26 cellular contexts compared by ENCODE assay signal in the genomic region with DNA sequence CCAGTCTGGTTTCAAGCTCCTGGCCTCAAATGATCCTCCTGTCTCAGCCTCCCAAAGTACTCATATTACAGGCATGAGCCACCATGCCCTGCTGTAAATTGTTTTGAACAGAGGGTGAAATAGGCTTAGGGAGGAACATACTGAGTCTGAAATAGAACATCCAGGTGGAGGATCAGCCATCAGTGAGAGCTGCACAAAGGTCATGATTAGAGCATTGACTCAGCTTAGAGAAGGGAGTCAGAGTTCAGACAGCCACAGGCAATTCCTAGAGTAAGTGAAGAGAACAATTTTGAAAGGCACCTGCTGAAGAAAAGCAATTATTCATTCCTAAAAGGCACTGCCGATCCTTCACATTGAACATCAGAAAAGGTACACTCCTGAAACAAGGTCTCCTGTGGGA. TPM values are rescaled to one million over a fixed set of nuclear protein-coding genes. Genes with fewer than 3 reads are reported as not detected.
DNase-seq lines count a peak whose midpoint lies in the region; ATAC-seq, FAIRE-seq and TF ChIP-seq lines count a peak whose summit lies in the region.
"Had no signal": no experiment of that assay in that cellular context is flagged by ENCODE, and none has a peak within 500 bp of the region (broad histone marks: within the 10 kb centered on the region; RNA-seq: fewer than 3 reads in every experiment).

No MANE protein-coding gene starts in this region.

- DNase-seq in right lobe of liver, result no peak
- DNase-seq in HepG2 (ENCODE audit: low spot score), result no peak
- DNase-seq in left lobe of liver (ENCODE audit: low spot score), result no peak
- DNase-seq in sigmoid colon, result no peak
- no peak for DNase-seq in natural killer cell
- DNase-seq: 8988T; ACHN; BE2C; C1 segment of cervical spinal cord; CD4-positive, alpha-beta memory T cell; CD4-positive, CD25-positive, alpha-beta regulatory T cell; CD8-positive, alpha-beta memory T cell; COR-L47; DMS 273 treated with DMSO at 0.1 percent for 48 hours; DMS153; DMS53; DMS79; DND-41; EL; GDM1 had no signal

- no peak overlapping the region for H2AFZ ChIP-seq in HepG2 (ENCODE audit: low read length)

- no TSS peak for BruUV-seq in HepG2 (replicated peaks; lab: Mats Ljungman, UMichigan)

- no peak overlapping the region for H3K4me2 ChIP-seq in HepG2 (ENCODE audit: low read depth, low read length)
- H3K4me2 ChIP-seq: BLaER1 had no signal

- H3K9ac ChIP-seq in HepG2 (ENCODE audit: insufficient read depth, low read depth, low read length), result no peak overlapping the region
- H3K9ac ChIP-seq: BLaER1 had no signal

- no peak for TF ChIP-seq RAD21 in HepG2 (CRISPR knock-in tag; IDR thresholded peaks at IDR 0.05)

- no peaks in the 10 kb centered on the region for H3K4me1 Mint-ChIP-seq in natural killer cell
- H3K4me1 Mint-ChIP-seq: CD14-positive monocyte; CD4-positive, alpha-beta memory T cell; CD4-positive, CD25-positive, alpha-beta regulatory T cell; CD8-positive, alpha-beta memory T cell had no signal

- CTCF ChIA-PET in HepG2 (lab: Yijun Ruan, JAX; ENCODE audit: low intra/inter-chr PET ratio, low total read pairs), result no interaction called here

- POLR2A ChIA-PET in HepG2 (lab: Yijun Ruan, JAX), result no interaction called here

- H3K4me3 ChIP-seq in right lobe of liver (no peak overlapping the region), HepG2 (replicated peaks in 1 of 3; ENCODE audit: insufficient read depth in 1 of 3, low read depth in 2 of 3, low read length in 3 of 3) (no peak overlapping the region), sigmoid colon (no peak overlapping the region)
- H3K4me3 ChIP-seq: BLaER1, GM12878 had no signal

- H3K27ac Mint-ChIP-seq in natural killer cell, result no peak overlapping the region
- H3K27ac Mint-ChIP-seq: CD14-positive monocyte; CD4-positive, alpha-beta memory T cell; CD4-positive, CD25-positive, alpha-beta regulatory T cell had no signal

- no peaks in the 10 kb centered on the region for H3K9me3 Mint-ChIP-seq in natural killer cell

- ATAC-seq in right lobe of liver, result peak in 3 of 4 donors; percentile 55 to 83 (median 59)
- no peak for ATAC-seq in HepG2
- peak; percentile 70 for ATAC-seq in left lobe of liver
- ATAC-seq in natural killer cell, result no peak
- ATAC-seq: GM12878 had no signal

- no peaks in the 10 kb centered on the region for H3K36me3 Mint-ChIP-seq in natural killer cell
- H3K36me3 Mint-ChIP-seq: CD14-positive monocyte; CD4-positive, alpha-beta memory T cell; CD4-positive, CD25-positive, alpha-beta regulatory T cell; CD8-positive, alpha-beta memory T cell had no signal

- FAIRE-seq in HepG2 (lab: Jason Lieb, UNC), result no peak
- FAIRE-seq: A204.1, GM12878, GM12892, GM18507 had no signal

- H3K4me1 ChIP-seq in right lobe of liver (no peaks in the 10 kb centered on the region), HepG2 (ENCODE audit: insufficient read depth, low read length) (no peaks in the 10 kb centered on the region), sigmoid colon (no peaks in the 10 kb centered on the region)
- H3K4me1 ChIP-seq: BLaER1 had no signal

- in situ Hi-C loops in HepG2 (cut with HindIII; ENCODE audit: extremely low pct_ligation_motif_present, low pct_unique_long_range_greater_than_20kb), result no loop called here

- H3K9me3 ChIP-seq in right lobe of liver, result no peaks in the 10 kb centered on the region
- no peaks in the 10 kb centered on the region for H3K9me3 ChIP-seq in HepG2 (ENCODE audit: low read length)
- H3K9me3 ChIP-seq in sigmoid colon, result no peaks in the 10 kb centered on the region
- H3K9me3 ChIP-seq: BE2C, BLaER1 had no signal

- no peaks in the 10 kb centered on the region for H4K20me1 ChIP-seq in HepG2 (ENCODE audit: insufficient read depth, low read length)
- H4K20me1 ChIP-seq: BLaER1 had no signal

- no peak overlapping the region for H3K27ac ChIP-seq in right lobe of liver
- no peak overlapping the region for H3K27ac ChIP-seq in HepG2 (ENCODE audit: extremely low read length, insufficient read depth, low read length)
- H3K27ac ChIP-seq in sigmoid colon, result no peak overlapping the region
- H3K27ac ChIP-seq: BLaER1 had no signal

- no peaks in the 10 kb centered on the region for H3K27me3 ChIP-seq in right lobe of liver
- no peaks in the 10 kb centered on the region for H3K27me3 ChIP-seq in HepG2 (ENCODE audit: control insufficient read depth in 1 of 2, insufficient read depth in 2 of 2, low read length in 2 of 2)
- no peaks in the 10 kb centered on the region for H3K27me3 ChIP-seq in sigmoid colon
- H3K27me3 ChIP-seq: BE2C, BLaER1 had no signal

- TF ChIP-seq EP300 in HepG2 (IDR thresholded peaks at IDR 0.05; ENCODE audit: low read depth in 2 of 2, low read length in 2 of 2), result no peak
- no peak for TF ChIP-seq EP300 in HepG2 (CRISPR knock-in tag; IDR thresholded peaks at IDR 0.05; ENCODE audit: borderline replicate concordance)
- TF ChIP-seq EP300 in sigmoid colon (IDR thresholded peaks at IDR 0.05), result no peak

- WGBS in right lobe of liver (ENCODE audit: insufficient coverage, low coverage, low lambda C conversion rate, missing lambda C conversion rate), result 86% methylated on average over 1 of the region's 1 CpG
- 0% methylated on average over 1 of the region's 1 CpG for WGBS in HepG2 (ENCODE audit: low lambda C conversion rate)
- 96 to 100% methylated on average over 1 of the region's 1 CpG for WGBS in sigmoid colon, 2 donors

- intact Hi-C loops in right lobe of liver (cut with DNase I) (no loop called here), HepG2 (cut with micrococcal nuclease; ENCODE audit: unreplicated experiment) (no loop called here), sigmoid colon (cut with DNase I) (no loop called here), natural killer cell (cut with micrococcal nuclease) (no loop called here)

- no peaks in the 10 kb centered on the region for H3K36me3 ChIP-seq in right lobe of liver
- no peaks in the 10 kb centered on the region for H3K36me3 ChIP-seq in HepG2 (replicated peaks in 1 of 2; ENCODE audit: control insufficient read depth in 1 of 2, insufficient read depth in 2 of 2, low read length in 2 of 2)
- H3K36me3 ChIP-seq in sigmoid colon, result no peaks in the 10 kb centered on the region
- H3K36me3 ChIP-seq: BE2C, BLaER1 had no signal

- no peaks in the 10 kb centered on the region for H3K27me3 Mint-ChIP-seq in natural killer cell (ENCODE audit: low read depth in 2 of 2)
- H3K27me3 Mint-ChIP-seq: CD4-positive, alpha-beta memory T cell; CD4-positive, CD25-positive, alpha-beta regulatory T cell had no signal

- TF ChIP-seq CTCF in right lobe of liver (IDR thresholded peaks at IDR 0.05) (no peak), HepG2 (CRISPR knock-in tag; IDR thresholded peaks at IDR 0.05) (no peak), sigmoid colon (IDR thresholded peaks at IDR 0.05) (no peak), natural killer cell (IDR thresholded peaks at IDR 0.05) (no peak)

- no peak for TF ChIP-seq POLR2A in right lobe of liver (IDR thresholded peaks at IDR 0.05)
- TF ChIP-seq POLR2A in HepG2 (IDR thresholded peaks at IDR 0.05; ENCODE audit: insufficient read depth in 1 of 2, low read depth in 2 of 2, low read length in 2 of 2), result no peak
- no peak for TF ChIP-seq POLR2A in sigmoid colon (IDR thresholded peaks at IDR 0.05)

- no peak overlapping the region for H3K4me3 Mint-ChIP-seq in natural killer cell
- H3K4me3 Mint-ChIP-seq: CD14-positive monocyte; CD4-positive, alpha-beta memory T cell; CD4-positive, CD25-positive, alpha-beta regulatory T cell; CD8-positive, alpha-beta memory T cell had no signal

- no peaks in the 10 kb centered on the region for H3K79me2 ChIP-seq in HepG2 (ENCODE audit: insufficient read depth, low read length)

TF ChIP-seq in HepG2, 621 proteins besides CTCF, POLR2A, EP300 and RAD21 (continues in another document):
- TF ChIP-seq CAMTA2 (CRISPR knock-in tag; IDR thresholded peaks at IDR 0.05; ENCODE audit: borderline replicate concordance), result no peak
- TF ChIP-seq ZNF335 (CRISPR knock-in tag; IDR thresholded peaks at IDR 0.05), result no peak
- TF ChIP-seq ZNF7 (CRISPR knock-in tag; IDR thresholded peaks at IDR 0.05), result no peak
- no peak for TF ChIP-seq ZNF296 (CRISPR knock-in tag; conservative IDR thresholded peaks at IDR 0.05)
- TF ChIP-seq ZNF10 (CRISPR knock-in tag; IDR thresholded peaks at IDR 0.05; ENCODE audit: borderline replicate concordance, low read depth), result no peak

RNA-seq across cellular contexts. Expression of a gene that starts 15.9 kb away (rescaled TPM):
- total RNA-seq in right lobe of liver (1 to 10 TPM; 1.2 to 8.3 (median 2.4) TPM), HepG2 (2016; rRNA removed; fragmentation: Illumina TruSeq; extraction: Trizol) (not detected in 2 replicates), left lobe of liver (1.2 TPM), sigmoid colon (1 to 10 TPM; 1.1 to 2.1 (median 1.5) TPM), natural killer cell (1 to 10 TPM in 2 of 3 donors, not detected in 1; 1.1 to 1.5 TPM)
- total RNA-seq in HepG2 (2016; cell fraction: cytosol; rRNA removed; fragmentation: Illumina TruSeq; extraction: Trizol; ENCODE audit: low read depth), result not detected in 2 replicates
- total RNA-seq in HepG2 (2016; cell fraction: insoluble cytoplasmic fraction; rRNA removed; fragmentation: Illumina TruSeq; extraction: Trizol), result not detected in 2 replicates
- total RNA-seq in HepG2 (2016; cell fraction: membrane; rRNA removed; fragmentation: Illumina TruSeq; extraction: Trizol), result not detected in 2 replicates
- not detected in 2 replicates for total RNA-seq in HepG2 (2016; cell fraction: nucleus; rRNA removed; fragmentation: Illumina TruSeq; extraction: Trizol)
- polyA plus RNA-seq in HepG2 (2011; rRNA removed) (not detected in 2 replicates), sigmoid colon (1 to 10 TPM; 4.8 to 4.9 (median 4.9) TPM)
- not detected in 2 replicates for polyA plus RNA-seq in HepG2 (2011; cell fraction: cytosol; rRNA removed)
- polyA plus RNA-seq in HepG2 (2011; cell fraction: nucleus; rRNA removed), result not detected in 2 replicates
- not detected in 2 replicates for polyA plus RNA-seq in HepG2 (2012)
- polyA plus RNA-seq in HepG2 (2016; cell fraction: cytosol; fragmentation: Illumina TruSeq; extraction: Trizol; ENCODE audit: low read depth), result not detected in 2 replicates
- polyA plus RNA-seq in HepG2 (2016; cell fraction: insoluble cytoplasmic fraction; fragmentation: Illumina TruSeq; extraction: Trizol; ENCODE audit: low read depth), result not detected in 2 replicates
- polyA plus RNA-seq in HepG2 (2016; cell fraction: membrane; fragmentation: Illumina TruSeq; extraction: Trizol; ENCODE audit: low read depth), result not detected in 2 replicates
- not detected in 2 replicates for polyA plus RNA-seq in HepG2 (2016; cell fraction: nucleus; fragmentation: Illumina TruSeq; extraction: Trizol; ENCODE audit: insufficient read depth, low read depth)
- polyA minus RNA-seq in HepG2 (2011; rRNA and poly(A)+ RNA removed; ENCODE audit: low replicate concordance), result 0.40 TPM in 1 of 2 replicates, not detected in the other
- not detected in 2 replicates for polyA minus RNA-seq in HepG2 (2011; cell fraction: cytosol; rRNA and poly(A)+ RNA removed)
- 0.25 TPM in 1 of 2 replicates, not detected in the other for polyA minus RNA-seq in HepG2 (2011; cell fraction: nucleus; rRNA and poly(A)+ RNA removed)
- total RNA-seq: CD4-positive, alpha-beta memory T cell had no signal
- polyA plus RNA-seq: CD4-positive, alpha-beta memory T cell; CD8-positive, alpha-beta memory T cell had no signal

Comparison
In these comparisons a context has a peak if more than half of its experiments do, and no peak if none do; other contexts are left out.
1. ATAC-seq: peak in right lobe of liver (3 of 4) and left lobe of liver (single experiment); none in HepG2 (single experiment) and natural killer cell (0 of 3).